ENCODE assay signal across 9 cellular contexts in the genomic region with DNA sequence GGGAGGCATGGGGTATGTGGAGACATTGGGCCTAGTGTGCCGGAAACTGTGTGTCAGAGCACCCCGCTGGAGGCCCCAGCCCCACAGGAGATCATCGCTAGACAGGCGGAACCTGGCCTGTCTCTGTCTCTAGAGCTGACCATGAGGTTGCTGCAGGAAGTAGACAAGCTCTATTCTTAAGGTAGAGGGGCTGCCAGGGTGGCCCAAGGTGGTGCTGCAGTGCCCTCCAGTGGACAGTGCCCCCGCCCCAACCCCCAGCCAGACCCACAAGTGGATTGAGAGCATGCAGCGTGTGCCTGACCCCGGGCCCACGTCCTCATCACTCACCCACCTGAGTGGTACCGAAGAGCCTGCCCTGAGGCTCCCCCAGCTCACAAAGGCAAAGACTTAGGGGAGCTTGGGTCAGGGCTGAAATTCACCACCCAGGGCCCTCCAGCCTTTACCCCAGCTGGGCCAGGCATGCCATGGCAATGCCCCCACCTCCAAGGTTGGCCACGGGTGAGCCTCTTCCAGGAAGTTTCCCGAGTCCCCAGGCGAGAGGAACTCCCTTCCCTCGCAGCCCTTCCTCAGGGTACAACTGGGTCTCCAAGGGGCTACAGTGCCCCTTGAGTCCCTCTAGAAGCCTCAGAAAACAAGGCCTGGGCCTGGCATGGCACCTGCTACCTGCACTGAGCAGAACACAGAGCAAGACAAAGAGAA.
DNase-seq lines count a peak whose midpoint lies in the region; ATAC-seq, FAIRE-seq and TF ChIP-seq lines count a peak whose summit lies in the region.
"Had no signal": no experiment of that assay in that cellular context is flagged by ENCODE, and none has a peak within 500 bp of the region (broad histone marks: within the 10 kb centered on the region; RNA-seq: fewer than 3 reads in every experiment).

No MANE protein-coding gene starts in this region.

- DNase-seq in HEK293T (ENCODE audit: extremely low spot score) = peak; percentile 68
- no peak for DNase-seq in keratinocyte (ENCODE audit: low read depth, low spot score)
- no peak for DNase-seq in central memory CD4-positive, alpha-beta T cell
- no peak for DNase-seq in NCI-H1048 (lab: John Stamatoyannopoulos, UW)
- DNase-seq in naive thymus-derived CD4-positive, alpha-beta T cell = no peak
- DNase-seq in stimulated activated naive CD4-positive, alpha-beta T cell treated with Interleukin-2 at 50 U/mL for 16 hours (lab: John Stamatoyannopoulos, UW) = no peak
- DNase-seq: stimulated activated CD4-positive, alpha-beta T cell treated with anti-CD3 and anti-CD28 coated beads, Interleukin-12 subunit alpha, Interleukin-12 subunit beta, amount 100 ng/mL, for 4 hours had no signal

- no peak overlapping the region for H3K9ac ChIP-seq in keratinocyte (ENCODE audit: control insufficient read depth, extremely low read depth, insufficient read depth, low read length)

- peaks cover 0 to 2% (median 0%) of the 10 kb centered on the region in 11 donors for H3K9me3 Mint-ChIP-seq in naive thymus-derived CD4-positive, alpha-beta T cell

- no peaks in the 10 kb centered on the region for H3K79me2 ChIP-seq in keratinocyte (ENCODE audit: control insufficient read depth, insufficient read depth, low read length)

- H3K27ac Mint-ChIP-seq in naive thymus-derived CD4-positive, alpha-beta T cell = no peak overlapping the region

- H4K20me1 ChIP-seq in keratinocyte (ENCODE audit: control insufficient read depth, extremely low read depth, insufficient read depth, low read length) = no peaks in the 10 kb centered on the region

- no peak overlapping the region for H3K4me3 Mint-ChIP-seq in naive thymus-derived CD4-positive, alpha-beta T cell

- TF ChIP-seq CTCF in C4-2B (conservative IDR thresholded peaks at IDR 0.05) (peak; percentile 33; the same call in 1 of the 2 replicates), VCaP (conservative IDR thresholded peaks at IDR 0.05) (peak; percentile 68), keratinocyte (optimal IDR thresholded peaks at IDR 0.05 in 1 of 3, IDR thresholded peaks at IDR 0.05 in 1 of 3, conservative IDR thresholded peaks at IDR 0.05 in 1 of 3; ENCODE audit: extremely low read depth in 1 of 3, insufficient read depth in 2 of 3, low read length in 3 of 3) (peak in 2 of 3 experiments; percentile 37 to 52)

- ATAC-seq in naive thymus-derived CD4-positive, alpha-beta T cell = no peak

- POLR2A ChIA-PET in HEK293T (lab: Yijun Ruan, JAX) = no interaction called here
- POLR2A ChIA-PET in naive thymus-derived CD4-positive, alpha-beta T cell (lab: Charles Lee) = no interaction called here

- intact Hi-C loops in naive thymus-derived CD4-positive, alpha-beta T cell (cut with micrococcal nuclease) = no loop called here

- CTCF ChIA-PET in HEK293T (lab: Yijun Ruan, JAX) = interaction anchor here (0.5 to 1.2 kb wide), 11 partner anchors 10 to 397 kb away, joined by 3 to 8 read pairs (median 4); no protein-coding TSS in a partner anchor
- CTCF ChIA-PET in naive thymus-derived CD4-positive, alpha-beta T cell (lab: Charles Lee) = no interaction called here

- dilution Hi-C loops in keratinocyte (cut with MboI; ENCODE audit: extremely low pct_ligation_motif_present, low sequenced_read_pairs) = no loop called here

- peaks cover 8% of the 10 kb centered on the region for H3K27me3 ChIP-seq in keratinocyte (ENCODE audit: control insufficient read depth, extremely low read depth, insufficient read depth, low read length)
- no peaks in the 10 kb centered on the region for H3K27me3 ChIP-seq in naive thymus-derived CD4-positive, alpha-beta T cell (ENCODE audit: control insufficient read depth in 2 of 2, insufficient read depth in 2 of 2, low read length in 2 of 2)

- FAIRE-seq in keratinocyte (lab: Jason Lieb, UNC) = no peak

- H3K4me1 Mint-ChIP-seq in naive thymus-derived CD4-positive, alpha-beta T cell = peaks cover 0 to 2% (median 0%) of the 10 kb centered on the region in 7 donors

- H3K36me3 Mint-ChIP-seq in naive thymus-derived CD4-positive, alpha-beta T cell = no peaks in the 10 kb centered on the region

- no peaks in the 10 kb centered on the region for H3K36me3 ChIP-seq in keratinocyte (ENCODE audit: control insufficient read depth in 2 of 2, extremely low read depth in 1 of 2, insufficient read depth in 2 of 2, low read length in 2 of 2)
- no peaks in the 10 kb centered on the region for H3K36me3 ChIP-seq in naive thymus-derived CD4-positive, alpha-beta T cell (ENCODE audit: control insufficient read depth in 2 of 3, insufficient read depth in 3 of 3, low read length in 3 of 3)

- peaks cover 0 to 12% (median 11%) of the 10 kb centered on the region in 5 donors for H3K27me3 Mint-ChIP-seq in naive thymus-derived CD4-positive, alpha-beta T cell

- no peaks in the 10 kb centered on the region for H3K4me1 ChIP-seq in keratinocyte (ENCODE audit: control insufficient read depth, extremely low read depth, insufficient read depth, low read length)
- no peaks in the 10 kb centered on the region for H3K4me1 ChIP-seq in naive thymus-derived CD4-positive, alpha-beta T cell (ENCODE audit: control insufficient read depth in 2 of 2, insufficient read depth in 2 of 2, low read length in 2 of 2)

- H3K9me1 ChIP-seq in keratinocyte (ENCODE audit: control insufficient read depth, extremely low read depth, insufficient read depth, low read length) = no peaks in the 10 kb centered on the region

- H3K27ac ChIP-seq in C4-2B = no peak overlapping the region
- no peak overlapping the region for H3K27ac ChIP-seq in VCaP
- no peak overlapping the region for H3K27ac ChIP-seq in keratinocyte (ENCODE audit: control insufficient read depth, insufficient read depth, low read length)
- no peak overlapping the region for H3K27ac ChIP-seq in naive thymus-derived CD4-positive, alpha-beta T cell (ENCODE audit: low read depth, low read length)

- H3K4me2 ChIP-seq in keratinocyte (ENCODE audit: control insufficient read depth, extremely low read depth, insufficient read depth, low read depth, low read length) = no peak overlapping the region

- no peak overlapping the region for H3K4me3 ChIP-seq in keratinocyte (ENCODE audit: control insufficient read depth in 2 of 3, extremely low read depth in 1 of 3, insufficient read depth in 2 of 3, low read depth in 1 of 3, low read length in 3 of 3)
- H3K4me3 ChIP-seq in naive thymus-derived CD4-positive, alpha-beta T cell (ENCODE audit: low read length) = no peak overlapping the region

- no peaks in the 10 kb centered on the region for H3K9me3 ChIP-seq in keratinocyte (ENCODE audit: control insufficient read depth, low read depth, low read length)
- no peaks in the 10 kb centered on the region for H3K9me3 ChIP-seq in naive thymus-derived CD4-positive, alpha-beta T cell (ENCODE audit: control insufficient read depth in 2 of 3, low read length in 3 of 3)

- no peak overlapping the region for H2AFZ ChIP-seq in keratinocyte (ENCODE audit: control insufficient read depth, low read length)

TF ChIP-seq in HEK293T, 16 proteins besides CTCF, POLR2A, EP300 and RAD21:
- no peak for TF ChIP-seq TARDBP (IDR thresholded peaks at IDR 0.05)
- no peak for TF ChIP-seq FOXM1 (IDR thresholded peaks at IDR 0.05; ENCODE audit: borderline replicate concordance)
- TF ChIP-seq, protein P1, sequence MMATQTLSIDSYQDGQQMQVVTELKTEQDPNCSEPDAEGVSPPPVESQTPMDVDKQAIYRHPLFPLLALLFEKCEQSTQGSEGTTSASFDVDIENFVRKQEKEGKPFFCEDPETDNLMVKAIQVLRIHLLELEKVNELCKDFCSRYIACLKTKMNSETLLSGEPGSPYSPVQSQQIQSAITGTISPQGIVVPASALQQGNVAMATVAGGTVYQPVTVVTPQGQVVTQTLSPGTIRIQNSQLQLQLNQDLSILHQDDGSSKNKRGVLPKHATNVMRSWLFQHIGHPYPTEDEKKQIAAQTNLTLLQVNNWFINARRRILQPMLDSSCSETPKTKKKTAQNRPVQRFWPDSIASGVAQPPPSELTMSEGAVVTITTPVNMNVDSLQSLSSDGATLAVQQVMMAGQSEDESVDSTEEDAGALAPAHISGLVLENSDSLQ (IDR thresholded peaks at IDR 0.05) = no peak
- no peak for TF ChIP-seq SUZ12 (IDR thresholded peaks at IDR 0.05)
- no peak for TF ChIP-seq CTBP1 (IDR thresholded peaks at IDR 0.05; ENCODE audit: borderline replicate concordance)
- no peak for TF ChIP-seq BHLHE40 (IDR thresholded peaks at IDR 0.05; ENCODE audit: borderline replicate concordance)
- no peak for TF ChIP-seq FOXA1 (IDR thresholded peaks at IDR 0.05)
- no peak for TF ChIP-seq L3MBTL2 (conservative IDR thresholded peaks at IDR 0.05)
- TF ChIP-seq LEF1 (IDR thresholded peaks at IDR 0.05; ENCODE audit: borderline replicate concordance) = no peak
TF ChIP-seq in HEK293T: peak in this region for 0.
